Comparison of ENCODE assay signal across 11 cellular contexts in the genomic region with DNA sequence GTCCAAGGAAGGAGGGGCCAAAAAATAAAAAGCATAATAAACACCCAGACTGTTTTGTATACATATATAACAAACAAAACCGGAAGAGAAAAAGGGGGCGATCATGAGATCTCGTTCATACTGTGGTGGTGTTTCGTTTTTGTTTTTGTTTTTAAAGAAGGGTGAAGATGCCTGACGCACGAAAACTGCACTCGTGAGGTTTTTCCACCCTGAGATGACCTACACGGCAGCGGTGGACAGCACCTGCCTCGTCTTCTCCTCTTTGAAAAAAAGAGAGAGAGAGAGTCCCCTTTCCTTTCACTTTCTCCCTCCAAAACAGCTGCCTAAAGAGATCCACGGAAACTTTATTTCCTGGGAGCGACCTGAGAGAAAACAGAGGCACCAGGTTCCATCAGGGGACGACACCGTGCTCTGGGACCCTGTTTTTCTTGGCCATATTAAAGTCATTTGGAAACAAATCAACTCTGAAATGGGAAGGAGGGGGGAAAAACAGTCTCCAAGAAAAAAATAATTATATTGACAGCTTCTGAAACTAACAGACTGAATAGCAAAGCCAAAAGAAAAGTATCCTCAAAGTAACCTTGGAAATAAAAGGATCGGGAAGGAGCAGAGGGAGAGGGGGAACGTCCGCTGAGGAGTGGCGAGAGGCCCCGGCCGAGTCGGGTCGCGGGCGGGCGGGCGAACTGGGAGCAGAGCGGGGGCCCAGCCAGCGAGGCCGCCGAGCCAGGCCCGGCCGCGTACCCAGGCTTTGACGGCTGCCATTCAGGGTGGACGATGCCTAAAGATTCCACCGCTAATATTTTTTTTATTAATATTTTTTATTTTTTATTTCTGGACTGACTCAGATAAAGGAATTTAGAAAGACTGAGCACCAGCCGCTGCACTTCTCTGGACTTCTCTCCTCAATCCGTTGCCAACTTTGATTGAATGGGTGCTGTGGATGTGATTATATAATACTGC. TPM values are rescaled to one million over a fixed set of nuclear protein-coding genes. Genes with fewer than 3 reads are reported as not detected.
DNase-seq lines count a peak whose midpoint lies in the region; ATAC-seq and TF ChIP-seq lines count a peak whose summit lies in the region.
"Had no signal": no experiment of that assay in that cellular context is flagged by ENCODE, and none has a peak within 500 bp of the region (broad histone marks: within the 10 kb centered on the region; RNA-seq: fewer than 3 reads in every experiment).

No MANE protein-coding gene starts in this region.

- no peaks in the 10 kb centered on the region for H3K4me1 ChIP-seq in skeletal muscle satellite cell (ENCODE audit: control insufficient read depth, insufficient read depth, low read length)

- H3K9me3 ChIP-seq in skeletal muscle satellite cell (replicated peaks; ENCODE audit: low read length), result no peaks in the 10 kb centered on the region
- H3K9me3 ChIP-seq: mucosa of descending colon had no signal

- peak overlapping the region; percentile 26 for H3K4me2 ChIP-seq in skeletal muscle satellite cell (ENCODE audit: low read length)

- peak overlapping the region; percentile 11; the same call in 1 of the 2 replicates for H3K4me3 ChIP-seq in Jurkat, Clone E6-1 (ENCODE audit: low read length)
- H3K4me3 ChIP-seq in epithelial cell of proximal tubule (ENCODE audit: low read depth, low read length), result peak overlapping the region; percentile 72
- no peak overlapping the region for H3K4me3 ChIP-seq in skeletal muscle satellite cell (ENCODE audit: low read length)
- H3K4me3 ChIP-seq: mucosa of descending colon had no signal

- no peak for ATAC-seq in GM21786 (IDR thresholded peaks at IDR 0.05; ENCODE audit: unreplicated experiment)
- ATAC-seq: mucosa of descending colon had no signal

- no peak overlapping the region for H3K9ac ChIP-seq in skeletal muscle satellite cell (ENCODE audit: low read depth, low read length)

- DNase-seq in NCI-H1417 (lab: John Stamatoyannopoulos, UW) (peak in 2 of 3 experiments; percentile 16 to 47), NCI-H1417 treated with DMSO at 0.1 percent for 48 hours (lab: John Stamatoyannopoulos, UW) (no peak), epithelial cell of proximal tubule (ENCODE audit: low read depth) (no peak), erythroblast (lab: John Stamatoyannopoulos, UW) (no peak), SHP77 treated with DMSO at 0.1 percent for 48 hours (lab: John Stamatoyannopoulos, UW) (no peak)
- no peak for DNase-seq in Jurkat, Clone E6-1 (ENCODE audit: low read depth, low spot score)
- DNase-seq: effector CD8-positive, alpha-beta T cell; mucosa of descending colon; NCI-H187 treated with DMSO at 0.1 percent for 48 hours had no signal

- H3K27me3 ChIP-seq in skeletal muscle satellite cell (ENCODE audit: control insufficient read depth, insufficient read depth, low read length), result peaks cover 78% of the 10 kb centered on the region

- no peaks in the 10 kb centered on the region for H3K36me3 ChIP-seq in skeletal muscle satellite cell (ENCODE audit: insufficient read depth, low read length)

- no peak for TF ChIP-seq CTCF in epithelial cell of proximal tubule (conservative IDR thresholded peaks at IDR 0.05; ENCODE audit: low read depth, low read length)

- no peak for TF ChIP-seq POLR2A in erythroblast (IDR thresholded peaks at IDR 0.05; ENCODE audit: low read length)

RNA-seq across cellular contexts. Expression of gene POU3F3, which starts 3.6 kb away (rescaled TPM):
- polyA plus RNA-seq in Jurkat, Clone E6-1 (2012; ENCODE audit: insufficient read depth, insufficient read length), result 0.76 TPM
- total RNA-seq in epithelial cell of proximal tubule, result 22.1 and 34.0 TPM in 2 replicates
- 0.44 and 1.3 TPM in 2 replicates for total RNA-seq in skeletal muscle satellite cell (2012; rRNA removed)

Comparison
In these comparisons a context has a peak if more than half of its experiments do, and no peak if none do; other contexts are left out.
1. DNase-seq: peak in NCI-H1417 (2 of 3); none in NCI-H1417 treated with DMSO at 0.1 percent for 48 hours (single experiment), Jurkat, Clone E6-1 (single experiment), epithelial cell of proximal tubule (single experiment), erythroblast (0 of 2) and SHP77 treated with DMSO at 0.1 percent for 48 hours (single experiment).